Comparison of ENCODE assay signal across 1 cellular context in genomic region chr6:42271834-42272805, GRCh38.
TF ChIP-seq lines count a peak whose summit lies in the region.

No MANE protein-coding gene starts in this region.

TF ChIP-seq in SK-N-SH treated with all-trans-retinoic acid at 6 μM for 48 hours, 23 proteins besides CTCF, POLR2A, EP300 and RAD21 (continued from another document):
- TF ChIP-seq CSRNP3 (CRISPR knock-in tag; IDR thresholded peaks at IDR 0.05) = no peak
- no peak for TF ChIP-seq GLIS3 (CRISPR knock-in tag; IDR thresholded peaks at IDR 0.05)
- TF ChIP-seq OSR1 (CRISPR knock-in tag; IDR thresholded peaks at IDR 0.05) = no peak
- no peak for TF ChIP-seq TCF4 (CRISPR knock-in tag; IDR thresholded peaks at IDR 0.05; ENCODE audit: borderline replicate concordance)
- no peak for TF ChIP-seq ESRRG (CRISPR knock-in tag; IDR thresholded peaks at IDR 0.05)
- TF ChIP-seq ZFP30 (CRISPR knock-in tag; IDR thresholded peaks at IDR 0.05) = no peak
- no peak for TF ChIP-seq CREB5 (CRISPR knock-in tag; IDR thresholded peaks at IDR 0.05; ENCODE audit: low read depth)
- no peak for TF ChIP-seq ZFP3 (CRISPR knock-in tag; IDR thresholded peaks at IDR 0.05)
